22 cellular contexts compared by ENCODE assay signal in the genomic region with DNA sequence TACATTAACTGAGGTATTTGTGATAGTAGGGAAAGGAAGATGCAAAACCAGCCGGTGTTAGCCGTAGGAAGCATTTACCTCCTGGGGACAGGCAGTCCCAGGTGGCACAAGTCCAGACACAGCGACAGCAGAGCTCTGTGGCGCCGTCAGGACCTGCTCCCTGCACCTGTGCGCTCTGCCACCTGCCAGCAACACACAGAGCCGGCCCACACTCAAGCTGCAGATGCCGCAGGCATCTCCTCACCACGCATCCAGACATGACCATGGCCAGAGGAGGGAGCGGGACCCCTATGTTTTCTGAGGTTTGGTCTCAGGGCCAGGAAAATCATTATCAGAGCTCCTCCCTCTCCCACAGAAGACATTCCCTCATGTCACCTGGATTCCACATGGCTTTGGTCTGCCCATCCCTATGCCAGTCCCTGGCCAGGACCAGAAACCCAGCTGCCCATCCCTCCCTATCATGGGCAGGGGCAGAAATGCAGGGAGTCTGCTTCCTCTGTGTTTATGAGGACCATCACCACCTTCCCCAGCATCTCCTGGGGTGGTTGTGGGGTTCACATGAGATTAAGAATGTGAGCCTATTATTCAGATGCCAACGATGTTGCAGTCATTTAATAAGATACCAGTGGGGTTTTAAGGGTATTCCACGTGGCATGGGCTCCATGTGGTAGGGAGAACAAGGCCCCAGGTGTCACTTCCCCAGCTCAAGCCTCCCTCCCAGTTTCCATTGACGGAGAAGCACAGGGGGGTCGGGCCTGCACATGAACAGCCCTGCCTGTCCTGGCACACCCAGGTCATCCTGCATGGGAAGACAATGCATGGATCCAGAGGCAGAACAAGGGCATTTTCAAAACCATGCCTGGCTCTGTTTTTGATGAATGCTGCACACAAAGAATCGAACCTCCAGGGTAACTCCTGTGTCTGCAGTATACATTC.
DNase-seq lines count a peak whose midpoint lies in the region; ATAC-seq and TF ChIP-seq lines count a peak whose summit lies in the region.
"Had no signal": no experiment of that assay in that cellular context is flagged by ENCODE, and none has a peak within 500 bp of the region (broad histone marks: within the 10 kb centered on the region; RNA-seq: fewer than 3 reads in every experiment).

No MANE protein-coding gene starts in this region.

- H3K36me3 Mint-ChIP-seq in natural killer cell treated with Interleukin-12 subunit alpha and Interleukin-12 subunit beta and Interleukin-15 and Interleukin-18, amount 100 ng/mL, for 72 hours: no peaks in the 10 kb centered on the region
- no peaks in the 10 kb centered on the region for H3K36me3 Mint-ChIP-seq in HFFc6 (ENCODE audit: low read depth)
- H3K36me3 Mint-ChIP-seq: stimulated activated naive B cell treated with anti-CD40 and anti-IgM and Interleukin-4, amounts not matched to agents 10 μg/mL and 1 μg/mL and 100 μg/mL, for 72 hours had no signal

- H3K9me3 Mint-ChIP-seq in natural killer cell treated with Interleukin-12 subunit alpha and Interleukin-12 subunit beta and Interleukin-15 and Interleukin-18, amount 100 ng/mL, for 72 hours: peaks cover 4% of the 10 kb centered on the region
- H3K9me3 Mint-ChIP-seq in HFFc6: peaks cover 56% of the 10 kb centered on the region
- H3K9me3 Mint-ChIP-seq: activated naive CD4-positive, alpha-beta T cell treated with anti-CD3 and anti-CD28 coated beads for 36 hours had no signal

- DNase-seq in NCI-H2029 (lab: John Stamatoyannopoulos, UW): peak; percentile 2
- peak; percentile 45 for DNase-seq in NCI-H345 treated with DMSO at 0.1 percent for 48 hours (lab: John Stamatoyannopoulos, UW; ENCODE audit: unreplicated experiment)
- peak; percentile 28 for DNase-seq in cerebellum (ENCODE audit: low spot score)
- peak; percentile 19 for DNase-seq in sciatic nerve (ENCODE audit: low spot score)
- DNase-seq in H4 (ENCODE audit: low spot score): no peak
- no peak for DNase-seq in natural killer cell treated with Interleukin-12 subunit alpha and Interleukin-12 subunit beta and Interleukin-15 and Interleukin-18, amount 100 ng/mL, for 72 hours (ENCODE audit: low spot score)
- no peak for DNase-seq in HFFc6
- DNase-seq: activated CD4-positive, alpha-beta T cell treated with anti-CD3 and anti-CD28 coated beads, Interleukin-2, amount 50 U/mL, for 48 hours; activated naive CD4-positive, alpha-beta T cell treated with anti-CD3 and anti-CD28 coated beads for 36 hours; activated T-cell treated with anti-CD3 and anti-CD28 coated beads, Interleukin-2, amount 50 U/mL, for 48 hours; body of pancreas; gastrocnemius medialis; GM23248; kidney glomerular epithelial cell; NCI-H1930; ovary; retina; stimulated activated naive B cell treated with anti-CD40 and anti-IgM and Interleukin-4, amounts not matched to agents 10 μg/mL and 1 μg/mL and 100 μg/mL, for 72 hours; T-helper 2 cell; upper lobe of right lung had no signal

- intact Hi-C loops in sciatic nerve (cut with DNase I): no loop called here

- no peak overlapping the region for H3K4me3 Mint-ChIP-seq in natural killer cell treated with Interleukin-12 subunit alpha and Interleukin-12 subunit beta and Interleukin-15 and Interleukin-18, amount 100 ng/mL, for 72 hours
- no peak overlapping the region for H3K4me3 Mint-ChIP-seq in HFFc6
- H3K4me3 Mint-ChIP-seq: activated naive CD4-positive, alpha-beta T cell treated with anti-CD3 and anti-CD28 coated beads for 36 hours; nephron; stimulated activated naive B cell treated with anti-CD40 and anti-IgM and Interleukin-4, amounts not matched to agents 10 μg/mL and 1 μg/mL and 100 μg/mL, for 72 hours had no signal

- H3K4me1 Mint-ChIP-seq in natural killer cell treated with Interleukin-12 subunit alpha and Interleukin-12 subunit beta and Interleukin-15 and Interleukin-18, amount 100 ng/mL, for 72 hours (ENCODE audit: low read depth in 2 of 2): no peaks in the 10 kb centered on the region
- peaks cover 17% of the 10 kb centered on the region; the same call in 1 of the 2 replicates for H3K4me1 Mint-ChIP-seq in HFFc6 (ENCODE audit: low read depth)
- H3K4me1 Mint-ChIP-seq: nephron; stimulated activated naive B cell treated with anti-CD40 and anti-IgM and Interleukin-4, amounts not matched to agents 10 μg/mL and 1 μg/mL and 100 μg/mL, for 72 hours had no signal

- no peak for ATAC-seq in sciatic nerve
- ATAC-seq in GM21423 (IDR thresholded peaks at IDR 0.05; ENCODE audit: unreplicated experiment): no peak
- no peak for ATAC-seq in natural killer cell treated with Interleukin-12 subunit alpha and Interleukin-12 subunit beta and Interleukin-15 and Interleukin-18, amount 100 ng/mL, for 72 hours
- ATAC-seq: body of pancreas; gastrocnemius medialis; stimulated activated naive B cell treated with anti-CD40 and anti-IgM and Interleukin-4, amounts not matched to agents 10 μg/mL and 1 μg/mL and 100 μg/mL, for 72 hours; upper lobe of right lung had no signal

- no peak for TF ChIP-seq CTCF in HFFc6 (IDR thresholded peaks at IDR 0.05)

- H3K27me3 Mint-ChIP-seq in natural killer cell treated with Interleukin-12 subunit alpha and Interleukin-12 subunit beta and Interleukin-15 and Interleukin-18, amount 100 ng/mL, for 72 hours: no peaks in the 10 kb centered on the region
- H3K27me3 Mint-ChIP-seq in HFFc6 (ENCODE audit: insufficient read depth): no peaks in the 10 kb centered on the region
- H3K27me3 Mint-ChIP-seq: stimulated activated naive B cell treated with anti-CD40 and anti-IgM and Interleukin-4, amounts not matched to agents 10 μg/mL and 1 μg/mL and 100 μg/mL, for 72 hours had no signal

- no peak overlapping the region for H3K27ac Mint-ChIP-seq in natural killer cell treated with Interleukin-12 subunit alpha and Interleukin-12 subunit beta and Interleukin-15 and Interleukin-18, amount 100 ng/mL, for 72 hours
- no peak overlapping the region for H3K27ac Mint-ChIP-seq in HFFc6
- H3K27ac Mint-ChIP-seq: activated naive CD4-positive, alpha-beta T cell treated with anti-CD3 and anti-CD28 coated beads for 36 hours; nephron; stimulated activated naive B cell treated with anti-CD40 and anti-IgM and Interleukin-4, amounts not matched to agents 10 μg/mL and 1 μg/mL and 100 μg/mL, for 72 hours had no signal

Comparison
In these comparisons a context has a peak if more than half of its experiments do, and no peak if none do; other contexts are left out.
1. DNase-seq: peak in NCI-H2029 (single experiment), NCI-H345 treated with DMSO at 0.1 percent for 48 hours (single experiment), cerebellum (single experiment) and sciatic nerve (single experiment); none in H4 (single experiment), natural killer cell treated with Interleukin-12 subunit alpha and Interleukin-12 subunit beta and Interleukin-15 and Interleukin-18, amount 100 ng/mL, for 72 hours (single experiment) and HFFc6 (single experiment).